Comparison of ENCODE assay signal across 21 cellular contexts in the genomic region with DNA sequence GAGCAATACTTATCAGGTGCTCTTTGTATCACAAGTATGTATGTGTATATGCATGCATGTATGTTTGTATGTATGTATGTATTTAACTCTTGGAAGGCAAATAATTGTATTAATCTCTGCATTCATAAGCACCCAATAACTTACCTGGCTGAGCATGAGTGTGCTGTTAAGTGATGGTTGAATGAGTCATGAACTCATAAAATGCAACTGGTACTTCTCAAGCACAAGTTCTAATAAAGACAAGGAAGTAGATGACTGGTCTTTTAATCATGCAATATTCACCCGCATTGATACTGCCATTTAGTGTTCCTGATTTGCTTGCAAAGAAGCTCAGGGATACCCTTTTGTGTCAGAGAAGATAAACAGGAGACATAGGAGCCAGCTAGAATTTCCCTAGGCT.
"Had no signal": no experiment of that assay in that cellular context is flagged by ENCODE, and none has a peak within 500 bp of the region (broad histone marks: within the 10 kb centered on the region; RNA-seq: fewer than 3 reads in every experiment).

No MANE protein-coding gene starts in this region.

- H3K27me3 ChIP-seq: right atrium auricular region, sigmoid colon, testis, transverse colon had no signal

- H3K4me1 ChIP-seq: gastroesophageal sphincter, right atrium auricular region, sigmoid colon, testis, transverse colon had no signal

- H3K4me3 ChIP-seq: coronary artery, gastroesophageal sphincter, right atrium auricular region, sigmoid colon, skin epidermis, testis, transverse colon had no signal

- DNase-seq: effector CD4-positive, alpha-beta T cell; endodermal cell; glutamatergic neuron; islet precursor cell; left cardiac atrium; left ventricle myocardium superior; naive thymus-derived CD8-positive, alpha-beta T cell; posterior cingulate gyrus; sigmoid colon; stimulated activated CD4-positive, alpha-beta T cell treated with anti-CD3 and anti-CD28 coated beads, Interleukin-2, amount 100 ng/mL, for 24 hours; stimulated activated CD4-positive, alpha-beta T cell treated with anti-CD3 and anti-CD28 coated beads, Interleukin-4, amount 100 ng/mL, for 4 hours; stimulated activated naive B cell treated with anti-CD40 and anti-IgM and Interleukin-4, amounts not matched to agents 10 μg/mL and 1 μg/mL and 100 μg/mL, for 72 hours; stimulated activated naive CD8-positive, alpha-beta T cell treated with anti-CD3 and anti-CD28 coated beads, Interleukin-15, amount 100 ng/mL, for 72 hours; testis; transverse colon had no signal

- H3K9me3 ChIP-seq: gastroesophageal sphincter, right atrium auricular region, sigmoid colon, testis, transverse colon had no signal

- ATAC-seq: esophagus mucosa; gastroesophageal sphincter; left cardiac atrium; left ventricle myocardium superior; naive thymus-derived CD8-positive, alpha-beta T cell; stimulated activated naive B cell treated with anti-CD40 and anti-IgM and Interleukin-4, amounts not matched to agents 10 μg/mL and 1 μg/mL and 100 μg/mL, for 72 hours; stimulated activated naive CD8-positive, alpha-beta T cell treated with anti-CD3 and anti-CD28 coated beads, Interleukin-15, amount 100 ng/mL, for 72 hours had no signal

- FAIRE-seq: endothelial cell of umbilical vein had no signal

- H3K27ac ChIP-seq: coronary artery, gastroesophageal sphincter, right atrium auricular region, sigmoid colon, skin epidermis, testis, transverse colon had no signal

- H3K36me3 ChIP-seq: gastroesophageal sphincter, right atrium auricular region, sigmoid colon, transverse colon had no signal
